ENCODE assay signal across 8 cellular contexts in the genomic region with DNA sequence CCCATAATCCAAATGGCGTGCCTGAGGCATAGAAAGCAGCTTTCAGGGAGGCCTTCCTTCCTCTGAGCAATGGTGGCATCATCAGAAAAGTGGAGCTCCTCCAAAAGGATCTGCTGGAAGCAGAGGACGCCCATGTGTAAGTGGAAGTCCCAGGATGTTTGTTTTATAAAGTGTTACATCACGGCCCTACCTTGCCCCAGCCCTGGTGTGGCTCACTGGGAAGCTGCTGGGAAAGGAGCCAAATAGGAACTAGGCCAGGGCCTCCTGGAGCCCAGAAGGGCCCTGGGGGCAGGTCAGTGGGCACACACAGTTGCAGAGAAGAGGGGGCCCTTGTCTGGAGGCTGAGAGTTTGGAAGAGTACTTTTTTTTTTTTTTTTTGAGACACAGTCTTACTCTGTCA. TPM values are rescaled to one million over a fixed set of nuclear protein-coding genes. Genes with fewer than 3 reads are reported as not detected.
DNase-seq lines count a peak whose midpoint lies in the region; FAIRE-seq and TF ChIP-seq lines count a peak whose summit lies in the region.
"Had no signal": no experiment of that assay in that cellular context is flagged by ENCODE, and none has a peak within 500 bp of the region (broad histone marks: within the 10 kb centered on the region; RNA-seq: fewer than 3 reads in every experiment).

No MANE protein-coding gene starts in this region.

- H3K27me3 Mint-ChIP-seq in activated naive CD8-positive, alpha-beta T cell treated with anti-CD3 and anti-CD28 coated beads for 36 hours = no peaks in the 10 kb centered on the region

- H3K27ac ChIP-seq in esophagus muscularis mucosa (replicated peaks in 1 of 4) = peak overlapping the region; percentile 51 to 78 (median 56)
- peak overlapping the region; percentile 58 for H3K27ac ChIP-seq in stomach smooth muscle (ENCODE audit: low read length)

- H3K36me3 ChIP-seq in esophagus muscularis mucosa (no peaks in the 10 kb centered on the region), stomach smooth muscle (ENCODE audit: control insufficient read depth in 2 of 2, insufficient read depth in 2 of 2, low read length in 2 of 2) (no peaks in the 10 kb centered on the region)

- H3K27me3 ChIP-seq in esophagus muscularis mucosa (no peaks in the 10 kb centered on the region), stomach smooth muscle (ENCODE audit: control insufficient read depth in 1 of 2, insufficient read depth in 2 of 2, low read length in 2 of 2) (no peaks in the 10 kb centered on the region)

- no peak for TF ChIP-seq CTCF in esophagus muscularis mucosa (IDR thresholded peaks at IDR 0.05)
- TF ChIP-seq CTCF in D721Med (IDR thresholded peaks at IDR 0.05; ENCODE audit: insufficient read depth, missing control alignments) = no peak

- no peak overlapping the region for H3K4me3 ChIP-seq in esophagus muscularis mucosa
- no peak overlapping the region for H3K4me3 ChIP-seq in stomach smooth muscle (ENCODE audit: low read length in 2 of 2)

- no peak overlapping the region for H3K4me3 Mint-ChIP-seq in activated naive CD8-positive, alpha-beta T cell treated with anti-CD3 and anti-CD28 coated beads for 36 hours

- intact Hi-C loops in esophagus muscularis mucosa (cut with DNase I) = no loop called here

- TF ChIP-seq EP300 in esophagus muscularis mucosa (IDR thresholded peaks at IDR 0.05) = no peak

- H3K9me3 ChIP-seq in esophagus muscularis mucosa (no peaks in the 10 kb centered on the region), stomach smooth muscle (ENCODE audit: control insufficient read depth in 2 of 2, low read length in 2 of 2) (no peaks in the 10 kb centered on the region)

- no peak for TF ChIP-seq POLR2A in esophagus muscularis mucosa (IDR thresholded peaks at IDR 0.05; ENCODE audit: low read depth)

- DNase-seq in GOT3 (lab: John Stamatoyannopoulos, UW) (peak; percentile 10), NCI-H69 (lab: John Stamatoyannopoulos, UW) (peak; percentile 89), esophagus muscularis mucosa (ENCODE audit: extremely low spot score) (no peak), D721Med (ENCODE audit: insufficient read length, low spot score) (no peak)
- no peak for DNase-seq in activated naive CD8-positive, alpha-beta T cell treated with anti-CD3 and anti-CD28 coated beads for 36 hours
- DNase-seq in NK-92 treated with Interleukin-12 subunit alpha and Interleukin-12 subunit beta, amount 100 ng/mL, for 24 hours (lab: John Stamatoyannopoulos, UW) = no peak

- H3K9ac ChIP-seq in stomach smooth muscle (ENCODE audit: low read length in 2 of 2) = no peak overlapping the region

- FAIRE-seq in D721Med (lab: Jason Lieb, UNC) = no peak
- FAIRE-seq: colon had no signal

- 53% methylated on average over 3 of the region's 3 CpGs for WGBS in esophagus muscularis mucosa

- H3K4me1 ChIP-seq in esophagus muscularis mucosa (peaks cover 33 to 57% (median 52%) of the 10 kb centered on the region in 4 donors), stomach smooth muscle (ENCODE audit: control insufficient read depth, insufficient read depth, low read length) (peaks cover 39% of the 10 kb centered on the region)

- H3K36me3 Mint-ChIP-seq in activated naive CD8-positive, alpha-beta T cell treated with anti-CD3 and anti-CD28 coated beads for 36 hours = peaks cover 5% of the 10 kb centered on the region

- H3K9me3 Mint-ChIP-seq in activated naive CD8-positive, alpha-beta T cell treated with anti-CD3 and anti-CD28 coated beads for 36 hours = no peaks in the 10 kb centered on the region

- H3K4me1 Mint-ChIP-seq in activated naive CD8-positive, alpha-beta T cell treated with anti-CD3 and anti-CD28 coated beads for 36 hours = peaks cover 27% of the 10 kb centered on the region

- no peak overlapping the region for H3K27ac Mint-ChIP-seq in activated naive CD8-positive, alpha-beta T cell treated with anti-CD3 and anti-CD28 coated beads for 36 hours

RNA-seq across cellular contexts. Expression of a gene that starts 4.2 kb away (rescaled TPM):
- total RNA-seq in esophagus muscularis mucosa = 100 to 1,000 TPM; 105 to 142 (median 121) TPM
- 100 to 1,000 TPM; 357 to 367 TPM for total RNA-seq in activated naive CD8-positive, alpha-beta T cell treated with anti-CD3 and anti-CD28 coated beads for 36 hours

Comparison
In these comparisons a context has a peak if more than half of its experiments do, and no peak if none do; other contexts are left out.
1. DNase-seq: peak in GOT3 (single experiment) and NCI-H69 (single experiment); none in esophagus muscularis mucosa (single experiment), activated naive CD8-positive, alpha-beta T cell treated with anti-CD3 and anti-CD28 coated beads for 36 hours (single experiment), D721Med (single experiment) and NK-92 treated with Interleukin-12 subunit alpha and Interleukin-12 subunit beta, amount 100 ng/mL, for 24 hours (single experiment).